ENCODE assay signal across 34 cellular contexts in the genomic region with DNA sequence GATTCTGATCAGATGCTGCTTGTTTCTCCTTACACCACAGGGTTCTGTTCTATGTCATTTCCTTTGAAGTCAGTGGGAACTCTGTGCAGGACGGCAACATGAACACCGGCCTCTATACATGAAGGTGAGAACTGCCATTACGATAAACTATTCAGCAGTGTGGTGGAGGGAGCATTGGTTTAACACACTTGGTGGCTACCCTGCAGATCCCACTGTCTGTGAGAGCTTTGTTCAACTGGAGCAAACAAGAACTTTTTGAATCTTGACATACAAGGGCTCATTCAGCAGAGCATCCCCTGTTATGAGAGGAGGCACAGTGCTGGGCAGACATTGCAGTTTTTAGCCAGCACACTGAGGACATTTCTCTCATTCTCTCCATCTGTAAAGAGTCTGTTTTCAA. TPM values are rescaled to one million over a fixed set of nuclear protein-coding genes. Genes with fewer than 3 reads are reported as not detected.
DNase-seq lines count a peak whose midpoint lies in the region; ATAC-seq, FAIRE-seq and TF ChIP-seq lines count a peak whose summit lies in the region.
"Had no signal": no experiment of that assay in that cellular context is flagged by ENCODE, and none has a peak within 500 bp of the region (broad histone marks: within the 10 kb centered on the region; RNA-seq: fewer than 3 reads in every experiment).

No MANE protein-coding gene starts in this region.

- H4K20me1 ChIP-seq in HepG2 (ENCODE audit: insufficient read depth, low read length) = no peaks in the 10 kb centered on the region

- H3K79me2 ChIP-seq in HepG2 (ENCODE audit: insufficient read depth, low read length) = no peaks in the 10 kb centered on the region
- H3K79me2 ChIP-seq: hepatocyte, parathyroid adenoma had no signal

- CTCF ChIA-PET in HepG2 (lab: Yijun Ruan, JAX; ENCODE audit: low intra/inter-chr PET ratio, low total read pairs) = no interaction called here

- no peaks in the 10 kb centered on the region; the same call in 1 of the 2 replicates for H3K4me1 ChIP-seq in HepG2 (ENCODE audit: insufficient read depth, low read length)
- H3K4me1 ChIP-seq in right lobe of liver = no peaks in the 10 kb centered on the region
- H3K4me1 ChIP-seq: esophagus muscularis mucosa, foreskin keratinocyte, left lung, parathyroid adenoma, suprapubic skin, uterus had no signal

- TF ChIP-seq POLR2A in HepG2 (IDR thresholded peaks at IDR 0.05; ENCODE audit: insufficient read depth in 1 of 2, low read depth in 2 of 2, low read length in 2 of 2) = no peak
- no peak for TF ChIP-seq POLR2A in right lobe of liver (IDR thresholded peaks at IDR 0.05)

- in situ Hi-C loops in HepG2 (cut with HindIII; ENCODE audit: extremely low pct_ligation_motif_present, low pct_unique_long_range_greater_than_20kb) = no loop called here

- intact Hi-C loops in HepG2 (cut with micrococcal nuclease; ENCODE audit: unreplicated experiment) (no loop called here), right lobe of liver (cut with DNase I) (no loop called here), head of caudate nucleus (cut with DNase I) (no loop called here)

- TF ChIP-seq CTCF in HepG2 (CRISPR knock-in tag; IDR thresholded peaks at IDR 0.05) = no peak
- no peak for TF ChIP-seq CTCF in right lobe of liver (IDR thresholded peaks at IDR 0.05)

- no peak for TF ChIP-seq EP300 in HepG2 (IDR thresholded peaks at IDR 0.05; ENCODE audit: low read depth in 2 of 2, low read length in 2 of 2)
- TF ChIP-seq EP300 in HepG2 (CRISPR knock-in tag; IDR thresholded peaks at IDR 0.05; ENCODE audit: borderline replicate concordance) = no peak

- no peak for TF ChIP-seq RAD21 in HepG2 (CRISPR knock-in tag; IDR thresholded peaks at IDR 0.05)

- no peak overlapping the region for H3K4me3 ChIP-seq in HepG2 (replicated peaks in 1 of 3; ENCODE audit: insufficient read depth in 1 of 3, low read depth in 2 of 3, low read length in 3 of 3)
- no peak overlapping the region for H3K4me3 ChIP-seq in right lobe of liver
- H3K4me3 ChIP-seq: esophagus muscularis mucosa, hepatocyte, left lung, suprapubic skin, uterus had no signal

- H3K36me3 ChIP-seq in HepG2 (replicated peaks in 1 of 2; ENCODE audit: control insufficient read depth in 1 of 2, insufficient read depth in 2 of 2, low read length in 2 of 2) (no peaks in the 10 kb centered on the region), right lobe of liver (no peaks in the 10 kb centered on the region)
- H3K36me3 ChIP-seq: esophagus muscularis mucosa, left lung, suprapubic skin, uterus had no signal

- no peak overlapping the region for H3K27ac ChIP-seq in HepG2 (ENCODE audit: extremely low read length, insufficient read depth, low read length)
- no peak overlapping the region for H3K27ac ChIP-seq in right lobe of liver
- H3K27ac ChIP-seq: esophagus muscularis mucosa, foreskin keratinocyte, hepatocyte, left lung, parathyroid adenoma, suprapubic skin, uterus had no signal

- no peak overlapping the region for H2AFZ ChIP-seq in HepG2 (ENCODE audit: low read length)
- H2AFZ ChIP-seq: hepatocyte, parathyroid adenoma had no signal

- WGBS in HepG2 (ENCODE audit: low lambda C conversion rate) = 40% methylated on average over 3 of the region's 3 CpGs
- WGBS in right lobe of liver (ENCODE audit: insufficient coverage, low coverage, low lambda C conversion rate, missing lambda C conversion rate) = 85% methylated on average over 3 of the region's 3 CpGs

- ATAC-seq in HepG2 (peak; percentile 68), right lobe of liver (no peak)
- ATAC-seq: activated CD8-positive, alpha-beta T cell treated with anti-CD3 and anti-CD28 coated beads for 36 hours; activated naive CD4-positive, alpha-beta T cell treated with anti-CD3 and anti-CD28 coated beads, Interleukin-2, amount 50 U/mL, for 72 hours; foreskin keratinocyte; left lung; naive thymus-derived CD4-positive, alpha-beta T cell; sciatic nerve; stimulated activated memory B cell treated with anti-CD40 and anti-IgM and Interleukin-4, amounts not matched to agents 10 μg/mL and 1 μg/mL and 100 μg/mL, for 72 hours had no signal

- POLR2A ChIA-PET in HepG2 (lab: Yijun Ruan, JAX) = interaction anchor here (2.2 kb wide), 1 partner anchor 11 kb away, joined by 9 read pairs; a partner anchor contains a TSS

- H3K9me3 ChIP-seq in HepG2 (ENCODE audit: low read length) (no peaks in the 10 kb centered on the region), right lobe of liver (no peaks in the 10 kb centered on the region)
- H3K9me3 ChIP-seq: esophagus muscularis mucosa, left lung, SK-N-SH, suprapubic skin, uterus had no signal

- H3K4me2 ChIP-seq in HepG2 (ENCODE audit: low read depth, low read length) = peak overlapping the region; percentile 44
- H3K4me2 ChIP-seq: hepatocyte, SK-N-SH had no signal

- FAIRE-seq in HepG2 (lab: Jason Lieb, UNC) = no peak
- FAIRE-seq: H54 had no signal

- H3K9ac ChIP-seq in HepG2 (ENCODE audit: insufficient read depth, low read depth, low read length) = no peak overlapping the region
- H3K9ac ChIP-seq: parathyroid adenoma, SK-N-SH had no signal

- H3K27me3 ChIP-seq in HepG2 (ENCODE audit: control insufficient read depth in 1 of 2, insufficient read depth in 2 of 2, low read length in 2 of 2) (no peaks in the 10 kb centered on the region), right lobe of liver (no peaks in the 10 kb centered on the region)
- H3K27me3 ChIP-seq: esophagus muscularis mucosa, foreskin keratinocyte, hepatocyte, left lung, suprapubic skin, uterus had no signal

- DNase-seq in HepG2 (ENCODE audit: low spot score) (no peak), right lobe of liver (no peak), head of caudate nucleus (peak in 35 of 42 donors; percentile 8 to 79 (median 50)), nucleus accumbens (lab: John Stamatoyannopoulos, UW) (peak in 37 of 56 donors; percentile 5 to 66 (median 36)), NCI-H345 (lab: John Stamatoyannopoulos, UW) (no peak), DMS153 (lab: John Stamatoyannopoulos, UW) (no peak), NCI-H69 (lab: John Stamatoyannopoulos, UW) (no peak), NCI-H187 (lab: John Stamatoyannopoulos, UW) (no peak)
- DNase-seq: 8988T; activated CD4-positive, alpha-beta T cell treated with anti-CD3 and anti-CD28 coated beads for 1 hour; activated CD8-positive, alpha-beta T cell treated with anti-CD3 and anti-CD28 coated beads for 36 hours; aorta; CD4-positive, alpha-beta T cell; cortex of kidney; foreskin keratinocyte; immature natural killer cell; KG1; left lung; mesendoderm; MM.1S; naive thymus-derived CD4-positive, alpha-beta T cell; NCI-H2029 treated with DMSO at 0.1 percent for 48 hours; NCI-H774; SK-N-SH; stimulated activated CD4-positive, alpha-beta T cell treated with anti-CD3 and anti-CD28 coated beads, Interleukin-4, amount 100 ng/mL, for 4 hours; uterus had no signal

- no TSS peak for BruUV-seq in HepG2 (replicated peaks; lab: Mats Ljungman, UMichigan)

TF ChIP-seq in HepG2, 621 proteins besides CTCF, POLR2A, EP300 and RAD21:
- no peak for TF ChIP-seq HDAC2 (CRISPR knock-in tag; IDR thresholded peaks at IDR 0.05)

RNA-seq across cellular contexts. Expression of a gene that starts 10.7 kb away (rescaled TPM):
- total RNA-seq in HepG2 (2016; rRNA removed; fragmentation: Illumina TruSeq; extraction: Trizol) (16.8 and 31.4 TPM in 2 replicates), right lobe of liver (10 to 100 TPM; 13.8 to 27.8 (median 15.8) TPM)
- total RNA-seq in HepG2 (2016; cell fraction: cytosol; rRNA removed; fragmentation: Illumina TruSeq; extraction: Trizol; ENCODE audit: low read depth) = 4.7 and 5.6 TPM in 2 replicates
- total RNA-seq in HepG2 (2016; cell fraction: insoluble cytoplasmic fraction; rRNA removed; fragmentation: Illumina TruSeq; extraction: Trizol) = 16.4 and 31.5 TPM in 2 replicates
- total RNA-seq in HepG2 (2016; cell fraction: membrane; rRNA removed; fragmentation: Illumina TruSeq; extraction: Trizol) = 22.4 and 22.5 TPM in 2 replicates
- 28.4 and 31.2 TPM in 2 replicates for total RNA-seq in HepG2 (2016; cell fraction: nucleus; rRNA removed; fragmentation: Illumina TruSeq; extraction: Trizol)
- polyA plus RNA-seq in HepG2 (2011; rRNA removed) = 6.9 and 8.3 TPM in 2 replicates
- 4.1 and 5.5 TPM in 2 replicates for polyA plus RNA-seq in HepG2 (2011; cell fraction: cytosol; rRNA removed)
- 6.9 and 7.2 TPM in 2 replicates for polyA plus RNA-seq in HepG2 (2011; cell fraction: nucleus; rRNA removed)
- 6.1 and 7.0 TPM in 2 replicates for polyA plus RNA-seq in HepG2 (2012)
- polyA plus RNA-seq in HepG2 (2016; cell fraction: cytosol; fragmentation: Illumina TruSeq; extraction: Trizol; ENCODE audit: low read depth) = 1.2 TPM in 2 replicates
- 14.7 and 15.8 TPM in 2 replicates for polyA plus RNA-seq in HepG2 (2016; cell fraction: insoluble cytoplasmic fraction; fragmentation: Illumina TruSeq; extraction: Trizol; ENCODE audit: low read depth)
- 5.8 and 7.6 TPM in 2 replicates for polyA plus RNA-seq in HepG2 (2016; cell fraction: membrane; fragmentation: Illumina TruSeq; extraction: Trizol; ENCODE audit: low read depth)
- polyA plus RNA-seq in HepG2 (2016; cell fraction: nucleus; fragmentation: Illumina TruSeq; extraction: Trizol; ENCODE audit: insufficient read depth, low read depth) = 17.3 and 19.7 TPM in 2 replicates
- polyA minus RNA-seq in HepG2 (2011; rRNA and poly(A)+ RNA removed; ENCODE audit: low replicate concordance) = 11.2 and 18.2 TPM in 2 replicates
- polyA minus RNA-seq in HepG2 (2011; cell fraction: cytosol; rRNA and poly(A)+ RNA removed) = 10.3 and 13.9 TPM in 2 replicates
- 43.4 and 53.3 TPM in 2 replicates for polyA minus RNA-seq in HepG2 (2011; cell fraction: nucleus; rRNA and poly(A)+ RNA removed)

Comparison
In these comparisons a context has a peak if more than half of its experiments do, and no peak if none do; other contexts are left out.
1. DNase-seq: peak in head of caudate nucleus (35 of 42) and nucleus accumbens (37 of 56); none in HepG2 (single experiment), right lobe of liver (0 of 3), NCI-H345 (single experiment), DMS153 (single experiment), NCI-H69 (single experiment) and NCI-H187 (0 of 2).